ENCODE assay signal across 34 cellular contexts in the genomic region with DNA sequence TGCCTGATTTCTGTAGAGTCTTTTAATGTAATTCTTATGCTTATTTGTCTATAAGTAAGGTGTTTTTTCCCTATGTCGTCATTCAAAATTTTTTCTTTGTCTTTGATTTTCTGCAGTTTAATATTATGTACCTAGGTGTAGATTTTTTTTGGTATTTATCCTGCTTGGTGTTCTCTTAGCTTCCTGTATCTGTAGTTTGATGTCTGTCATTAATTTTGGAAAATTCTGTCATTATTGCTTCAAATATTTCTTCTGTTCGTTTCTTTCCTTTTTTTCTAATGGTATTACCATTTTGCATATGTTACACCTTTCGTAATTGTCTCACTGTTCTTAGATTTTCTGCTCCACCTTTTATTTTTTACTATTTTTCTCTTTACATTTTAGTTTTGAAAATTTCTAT.
"Had no signal": no experiment of that assay in that cellular context is flagged by ENCODE, and none has a peak within 500 bp of the region (broad histone marks: within the 10 kb centered on the region; RNA-seq: fewer than 3 reads in every experiment).

No MANE protein-coding gene starts in this region.

- H3K36me3 ChIP-seq: MG63 had no signal

- H3K9me3 ChIP-seq: MG63 had no signal

- H3K4me3 ChIP-seq: MG63 had no signal

- DNase-seq: Karpas-422, Kasumi-1, MG63, MM.1S, MV-4-11, NCI-H1048, NCI-H1092, NCI-H1092 treated with DMSO at 0.1 percent for 48 hours, NCI-H1105, NCI-H1105 treated with DMSO at 0.1 percent for 48 hours, NCI-H1417, NCI-H1417 treated with DMSO at 0.1 percent for 48 hours, NCI-H1436, NCI-H1436 treated with DMSO at 0.1 percent for 48 hours, NCI-H146, NCI-H1694, NCI-H1694 treated with DMSO at 0.1 percent for 48 hours, NCI-H187, NCI-H187 treated with DMSO at 0.1 percent for 48 hours, NCI-H1930, NCI-H2029, NCI-H2029 treated with DMSO at 0.1 percent for 48 hours, NCI-H2081, NCI-H2081 treated with DMSO at 0.1 percent for 48 hours, NCI-H2107, NCI-H2171, NCI-H2171 treated with DMSO at 0.1 percent for 48 hours, NCI-H2227 treated with DMSO at 0.1 percent for 48 hours, NCI-H226, NCI-H345, NCI-H446, NCI-H446 treated with DMSO at 0.1 percent for 48 hours, NCI-H510A, NCI-H510A treated with DMSO at 0.1 percent for 48 hours had no signal
